ENCODE assay signal across 24 cellular contexts in the genomic region with DNA sequence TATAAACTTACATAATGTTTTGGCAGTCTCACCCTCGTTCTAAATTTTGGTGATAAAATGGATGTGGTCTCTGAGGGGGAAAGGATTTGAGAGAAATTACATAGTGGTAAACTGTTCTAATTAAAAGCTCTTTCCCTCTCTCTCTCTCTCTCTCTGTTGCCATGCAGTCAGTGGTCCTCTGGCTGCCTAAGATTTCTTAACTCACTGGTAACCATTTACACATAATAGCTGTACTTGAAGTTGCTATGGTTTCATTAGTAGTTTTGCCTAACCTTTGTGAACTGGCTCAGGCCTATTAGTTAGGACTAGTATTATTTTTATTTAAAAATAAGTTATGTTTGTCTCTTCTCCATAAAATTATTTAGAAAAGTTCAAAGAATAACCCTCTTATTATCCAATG. TPM values are rescaled to one million over a fixed set of nuclear protein-coding genes. Genes with fewer than 3 reads are reported as not detected.
DNase-seq lines count a peak whose midpoint lies in the region; ATAC-seq and TF ChIP-seq lines count a peak whose summit lies in the region.
"Had no signal": no experiment of that assay in that cellular context is flagged by ENCODE, and none has a peak within 500 bp of the region (broad histone marks: within the 10 kb centered on the region; RNA-seq: fewer than 3 reads in every experiment).

No MANE protein-coding gene starts in this region.

- no peak overlapping the region for H3K4me3 Mint-ChIP-seq in CD4-positive, CD25-positive, alpha-beta regulatory T cell
- H3K4me3 Mint-ChIP-seq in CD4-positive, alpha-beta T cell, result no peak overlapping the region
- no peak overlapping the region for H3K4me3 Mint-ChIP-seq in T-helper 17 cell
- no peak overlapping the region for H3K4me3 Mint-ChIP-seq in activated CD4-positive, alpha-beta T cell treated with anti-CD3 and anti-CD28 coated beads, Interleukin-2, amount 10 ng/mL, durations not matched to agents 7 days and 5 days
- H3K4me3 Mint-ChIP-seq: CD4-positive, alpha-beta memory T cell; IgD-negative memory B cell had no signal

- H3K79me2 ChIP-seq in mesendoderm (ENCODE audit: control insufficient read depth, insufficient read depth, low read length), result no peaks in the 10 kb centered on the region

- peaks cover 56 to 69% (median 65%) of the 10 kb centered on the region in 4 donors for H3K4me1 Mint-ChIP-seq in CD4-positive, CD25-positive, alpha-beta regulatory T cell
- H3K4me1 Mint-ChIP-seq in CD4-positive, alpha-beta T cell (ENCODE audit: low read depth), result peaks cover 67% of the 10 kb centered on the region
- peaks cover 49% of the 10 kb centered on the region for H3K4me1 Mint-ChIP-seq in T-helper 17 cell
- H3K4me1 Mint-ChIP-seq in activated CD4-positive, alpha-beta T cell treated with anti-CD3 and anti-CD28 coated beads, Interleukin-2, amount 10 ng/mL, durations not matched to agents 7 days and 5 days, result peaks cover 15% of the 10 kb centered on the region

- no peaks in the 10 kb centered on the region for H3K27me3 ChIP-seq in CD4-positive, CD25-positive, alpha-beta regulatory T cell (ENCODE audit: control insufficient read depth, insufficient read depth, low read length)
- H3K27me3 ChIP-seq in CD4-positive, alpha-beta T cell (ENCODE audit: control insufficient read depth, insufficient read depth, low read length), result no peaks in the 10 kb centered on the region
- no peaks in the 10 kb centered on the region for H3K27me3 ChIP-seq in mesendoderm (ENCODE audit: insufficient read depth, low read length, poor library complexity)

- H2BK120ac ChIP-seq in mesendoderm (ENCODE audit: low read depth, low read length), result no peak overlapping the region

- H3K18ac ChIP-seq in mesendoderm (ENCODE audit: low read length), result no peak overlapping the region

- no peak for ATAC-seq in CD4-positive, CD25-positive, alpha-beta regulatory T cell (ENCODE audit: low read depth in 2 of 2)
- ATAC-seq in CD4-positive, alpha-beta T cell (ENCODE audit: poor library complexity), result no peak
- ATAC-seq in T-helper 17 cell (no peak), HG02852 (IDR thresholded peaks at IDR 0.05; ENCODE audit: unreplicated experiment) (no peak)
- ATAC-seq: HCT116 had no signal

- no peak for DNase-seq in CD4-positive, CD25-positive, alpha-beta regulatory T cell
- no peak for DNase-seq in CD4-positive, alpha-beta T cell
- no peak for DNase-seq in T-helper 17 cell
- peak; percentile 61 for DNase-seq in mesendoderm
- DNase-seq in activated CD4-positive, alpha-beta T cell treated with anti-CD3 and anti-CD28 coated beads, Interleukin-2, amount 10 ng/mL, durations not matched to agents 7 days and 5 days, result no peak
- no peak for DNase-seq in stimulated activated CD4-positive, alpha-beta T cell treated with anti-CD3 and anti-CD28 coated beads, Interleukin-4, amount 100 ng/mL, for 24 hours
- DNase-seq: Caco-2; CD4-positive, alpha-beta memory T cell; GDM1; Karpas-422; NCI-H187 treated with DMSO at 0.1 percent for 48 hours; NCI-H2107; NCI-H446; NCI-H526; NK-92 treated with Interleukin-12 subunit alpha and Interleukin-12 subunit beta, amount 100 ng/mL, for 24 hours; SIG-M5; SK-N-SH had no signal

- CTCF ChIA-PET in CD4-positive, alpha-beta T cell (lab: Charles Lee), result interaction anchor here (0.7 kb wide), 1 partner anchor 25 kb away, joined by 3 read pairs; no protein-coding TSS in a partner anchor
- CTCF ChIA-PET in activated CD4-positive, alpha-beta T cell treated with anti-CD3 and anti-CD28 coated beads, Interleukin-2, amount 10 ng/mL, durations not matched to agents 7 days and 5 days (lab: Charles Lee), result interaction anchor here (1.7 kb wide), 1 partner anchor 9 kb away, joined by 4 read pairs; no protein-coding TSS in a partner anchor

- H3K27ac ChIP-seq in CD4-positive, CD25-positive, alpha-beta regulatory T cell (ENCODE audit: insufficient read depth, low read length, poor library complexity, severe bottlenecking), result no peak overlapping the region
- no peak overlapping the region for H3K27ac ChIP-seq in CD4-positive, alpha-beta T cell (ENCODE audit: low read depth, low read length)
- no peak overlapping the region for H3K27ac ChIP-seq in mesendoderm (ENCODE audit: low read depth, low read length)
- H3K27ac ChIP-seq: RWPE1 had no signal

- H3K27me3 Mint-ChIP-seq in CD4-positive, CD25-positive, alpha-beta regulatory T cell, result no peaks in the 10 kb centered on the region
- no peaks in the 10 kb centered on the region for H3K27me3 Mint-ChIP-seq in CD4-positive, alpha-beta T cell
- no peaks in the 10 kb centered on the region for H3K27me3 Mint-ChIP-seq in T-helper 17 cell
- no peaks in the 10 kb centered on the region for H3K27me3 Mint-ChIP-seq in activated CD4-positive, alpha-beta T cell treated with anti-CD3 and anti-CD28 coated beads, Interleukin-2, amount 10 ng/mL, durations not matched to agents 7 days and 5 days
- H3K27me3 Mint-ChIP-seq: CD4-positive, alpha-beta memory T cell; IgD-negative memory B cell had no signal

- peaks cover 0 to 2% (median 0%) of the 10 kb centered on the region in 7 donors for H3K9me3 Mint-ChIP-seq in CD4-positive, CD25-positive, alpha-beta regulatory T cell
- H3K9me3 Mint-ChIP-seq in CD4-positive, alpha-beta T cell, result no peaks in the 10 kb centered on the region
- no peaks in the 10 kb centered on the region for H3K9me3 Mint-ChIP-seq in activated CD4-positive, alpha-beta T cell treated with anti-CD3 and anti-CD28 coated beads, Interleukin-2, amount 10 ng/mL, durations not matched to agents 7 days and 5 days
- H3K9me3 Mint-ChIP-seq: CD4-positive, alpha-beta memory T cell; IgD-negative memory B cell had no signal

- WGBS in mesendoderm (ENCODE audit: extremely low coverage, insufficient coverage, low lambda C conversion rate), result no CpG with 5 or more reads among the region's 1 CpG

- H3K4me1 ChIP-seq in CD4-positive, CD25-positive, alpha-beta regulatory T cell (ENCODE audit: control insufficient read depth, insufficient read depth, low read length, poor library complexity, severe bottlenecking), result peaks cover 9% of the 10 kb centered on the region
- no peaks in the 10 kb centered on the region for H3K4me1 ChIP-seq in mesendoderm (ENCODE audit: control insufficient read depth, low read depth, low read length)

- H3K9me3 ChIP-seq in CD4-positive, CD25-positive, alpha-beta regulatory T cell (ENCODE audit: control insufficient read depth in 2 of 2, low read length in 2 of 2), result no peaks in the 10 kb centered on the region
- no peaks in the 10 kb centered on the region for H3K9me3 ChIP-seq in CD4-positive, alpha-beta T cell (ENCODE audit: control insufficient read depth, low read length)
- H3K9me3 ChIP-seq in T-helper 17 cell (ENCODE audit: control insufficient read depth, low read length, poor library complexity, severe bottlenecking), result no peaks in the 10 kb centered on the region
- H3K9me3 ChIP-seq: Caco-2, SK-N-SH had no signal

- H4K5ac ChIP-seq in mesendoderm (ENCODE audit: low read length), result no peak overlapping the region

- H3K4me2 ChIP-seq in mesendoderm (ENCODE audit: low read length), result no peak overlapping the region
- H3K4me2 ChIP-seq: SK-N-SH had no signal

- intact Hi-C loops in CD4-positive, alpha-beta T cell (cut with DNase I, micrococcal nuclease), result loop anchor here in 1 of 2 experiments (5.0 kb wide), 1 partner anchor 37 kb away; no protein-coding TSS in a partner anchor

- H3K56ac ChIP-seq in mesendoderm (ENCODE audit: low read length), result no peak overlapping the region

- peaks cover 8% of the 10 kb centered on the region for H3K36me3 Mint-ChIP-seq in CD4-positive, CD25-positive, alpha-beta regulatory T cell
- H3K36me3 Mint-ChIP-seq in CD4-positive, alpha-beta T cell (ENCODE audit: low read depth), result peaks cover 48% of the 10 kb centered on the region
- peaks cover 15% of the 10 kb centered on the region for H3K36me3 Mint-ChIP-seq in T-helper 17 cell (ENCODE audit: low read depth)
- H3K36me3 Mint-ChIP-seq in activated CD4-positive, alpha-beta T cell treated with anti-CD3 and anti-CD28 coated beads, Interleukin-2, amount 10 ng/mL, durations not matched to agents 7 days and 5 days (ENCODE audit: low read depth), result peaks cover 12% of the 10 kb centered on the region

- H4K8ac ChIP-seq in mesendoderm (ENCODE audit: low read depth, low read length), result no peak overlapping the region

- H3K23ac ChIP-seq in mesendoderm (ENCODE audit: low read length), result no peak overlapping the region

- H3K4me3 ChIP-seq in CD4-positive, CD25-positive, alpha-beta regulatory T cell (ENCODE audit: low read depth, low read length), result no peak overlapping the region
- H3K4me3 ChIP-seq in mesendoderm (ENCODE audit: low read length), result no peak overlapping the region

- POLR2A ChIA-PET in CD4-positive, alpha-beta T cell (lab: Charles Lee), result interaction anchor here (1.0 to 1.7 kb wide), 2 partner anchors 16 to 41 kb away, joined by 3 to 7 read pairs; no protein-coding TSS in a partner anchor
- POLR2A ChIA-PET in activated CD4-positive, alpha-beta T cell treated with anti-CD3 and anti-CD28 coated beads, Interleukin-2, amount 10 ng/mL, durations not matched to agents 7 days and 5 days (lab: Charles Lee), result no interaction called here

- peak overlapping the region in 2 of 3 donors; percentile 6 to 18 for H3K27ac Mint-ChIP-seq in CD4-positive, CD25-positive, alpha-beta regulatory T cell
- peak overlapping the region; percentile 63 for H3K27ac Mint-ChIP-seq in CD4-positive, alpha-beta T cell
- peak overlapping the region; percentile 24 for H3K27ac Mint-ChIP-seq in T-helper 17 cell
- no peak overlapping the region for H3K27ac Mint-ChIP-seq in activated CD4-positive, alpha-beta T cell treated with anti-CD3 and anti-CD28 coated beads, Interleukin-2, amount 10 ng/mL, durations not matched to agents 7 days and 5 days
- H3K27ac Mint-ChIP-seq: IgD-negative memory B cell had no signal

- H3K79me1 ChIP-seq in mesendoderm (ENCODE audit: low read length), result peaks cover 2% of the 10 kb centered on the region

- peaks cover 7% of the 10 kb centered on the region for H3K36me3 ChIP-seq in CD4-positive, CD25-positive, alpha-beta regulatory T cell (ENCODE audit: control insufficient read depth, insufficient read depth, low read length)
- no peaks in the 10 kb centered on the region for H3K36me3 ChIP-seq in mesendoderm (ENCODE audit: control insufficient read depth, insufficient read depth, low read length)

- no peak for TF ChIP-seq CTCF in CD4-positive, alpha-beta T cell (IDR thresholded peaks at IDR 0.05)

- H2AK5ac ChIP-seq in mesendoderm (ENCODE audit: low read length), result no peak overlapping the region

- H2BK5ac ChIP-seq in mesendoderm (ENCODE audit: low read length), result no peak overlapping the region

- no peak overlapping the region for H3K9ac ChIP-seq in mesendoderm (ENCODE audit: low read length)
- H3K9ac ChIP-seq: SK-N-SH had no signal

- no peak overlapping the region for H2BK15ac ChIP-seq in mesendoderm (replicated peaks; ENCODE audit: low read depth)

- no peak overlapping the region for H3K4ac ChIP-seq in mesendoderm (ENCODE audit: low read depth, low read length)

RNA-seq across cellular contexts. Expression of gene MAPK14, which starts 42.0 kb away (rescaled TPM):
- total RNA-seq in CD4-positive, CD25-positive, alpha-beta regulatory T cell, result 62.5 TPM
- 10 to 100 TPM; 44.6 to 65.0 (median 53.7) TPM for polyA plus RNA-seq in CD4-positive, CD25-positive, alpha-beta regulatory T cell
- 10 to 100 TPM; 42.6 to 42.8 TPM for total RNA-seq in CD4-positive, alpha-beta T cell
- total RNA-seq in T-helper 17 cell, result 10 to 100 TPM; 43.7 to 48.1 TPM
- 13.7 TPM for polyA plus RNA-seq in mesendoderm (2013, experiment 1 of 2)
- 14.3 TPM for polyA plus RNA-seq in mesendoderm (2013, experiment 2 of 2)
- 10 to 100 TPM; 66.7 to 68.6 TPM for total RNA-seq in activated CD4-positive, alpha-beta T cell treated with anti-CD3 and anti-CD28 coated beads, Interleukin-2, amount 10 ng/mL, durations not matched to agents 7 days and 5 days

RNA-seq across cellular contexts. Expression of gene SLC26A8, which starts 45.1 kb away (rescaled TPM):
- total RNA-seq in CD4-positive, CD25-positive, alpha-beta regulatory T cell, result not detected
- not detected for polyA plus RNA-seq in CD4-positive, CD25-positive, alpha-beta regulatory T cell
- total RNA-seq in CD4-positive, alpha-beta T cell, result not detected
- under 1 TPM in 1 of 2 donors, not detected in 1; 0.37 TPM for total RNA-seq in T-helper 17 cell
- 0.21 TPM for polyA plus RNA-seq in mesendoderm (2013, experiment 1 of 2)
- 0.22 TPM for polyA plus RNA-seq in mesendoderm (2013, experiment 2 of 2)
- total RNA-seq in activated CD4-positive, alpha-beta T cell treated with anti-CD3 and anti-CD28 coated beads, Interleukin-2, amount 10 ng/mL, durations not matched to agents 7 days and 5 days, result not detected
- total RNA-seq: Daoy, MCF 10A had no signal
- polyA plus RNA-seq: BJ; CD4-positive, alpha-beta memory T cell; IgD-negative memory B cell; SK-N-SH had no signal
